Comparison of ENCODE assay signal across 20 cellular contexts in genomic region chr15:73539726-73540125, GRCh38.
"Had no signal": no experiment of that assay in that cellular context is flagged by ENCODE, and none has a peak within 500 bp of the region (broad histone marks: within the 10 kb centered on the region; RNA-seq: fewer than 3 reads in every experiment).

No MANE protein-coding gene starts in this region.

- H3K27me3 ChIP-seq: ascending aorta, heart left ventricle, transverse colon had no signal

- H3K36me3 Mint-ChIP-seq: immature natural killer cell had no signal

- H3K9me3 Mint-ChIP-seq: activated naive CD4-positive, alpha-beta T cell treated with anti-CD3 and anti-CD28 coated beads for 36 hours; activated T-helper 2 cell treated with anti-CD3 and anti-CD28 coated beads, Interferon-gamma antibody, Interleukin-2, Interleukin-4, amounts not matched to agents 10 μg/mL and 5 μg/mL and 100 μg/mL, durations not matched to agents 14 hours and 24 hours and 36 hours; effector memory CD8-positive, alpha-beta T cell; immature natural killer cell; neural crest cell had no signal

- ATAC-seq: effector memory CD8-positive, alpha-beta T cell; heart left ventricle; psoas muscle; sciatic nerve; stimulated activated naive CD8-positive, alpha-beta T cell treated with anti-CD3 and anti-CD28 coated beads, Interleukin-15, Interleukin-2, amounts not matched to agents 100 U/mL and 50 U/mL, for 24 hours had no signal

- H3K36me3 ChIP-seq: ascending aorta, heart left ventricle, transverse colon had no signal

- H3K4me3 ChIP-seq: ascending aorta, heart left ventricle, lung, psoas muscle, transverse colon had no signal

- H3K27ac Mint-ChIP-seq: activated naive CD4-positive, alpha-beta T cell treated with anti-CD3 and anti-CD28 coated beads for 36 hours; activated T-helper 2 cell treated with anti-CD3 and anti-CD28 coated beads, Interferon-gamma antibody, Interleukin-2, Interleukin-4, amounts not matched to agents 10 μg/mL and 5 μg/mL and 100 μg/mL, durations not matched to agents 14 hours and 24 hours and 36 hours; effector memory CD8-positive, alpha-beta T cell; immature natural killer cell had no signal

- H3K27me3 Mint-ChIP-seq: effector memory CD8-positive, alpha-beta T cell had no signal

- H3K4me1 ChIP-seq: ascending aorta, heart left ventricle, psoas muscle had no signal

- H3K9me3 ChIP-seq: ascending aorta, heart left ventricle, psoas muscle, transverse colon had no signal

- DNase-seq: activated CD4-positive, alpha-beta T cell treated with anti-CD3 and anti-CD28 coated beads for 1 hour; activated CD4-positive, alpha-beta T cell treated with anti-CD3 and anti-CD28 coated beads, Interleukin-2, amount 50 U/mL, for 48 hours; activated naive CD4-positive, alpha-beta T cell treated with anti-CD3 and anti-CD28 coated beads for 36 hours; activated T-cell treated with anti-CD3 and anti-CD28 coated beads, Interleukin-2, amount 50 U/mL, for 1 hour; dermis blood vessel endothelial cell; effector memory CD8-positive, alpha-beta T cell; immature natural killer cell; psoas muscle; stimulated activated naive CD8-positive, alpha-beta T cell treated with anti-CD3 and anti-CD28 coated beads, Interleukin-15, Interleukin-2, amounts not matched to agents 100 U/mL and 50 U/mL, for 24 hours; T1000 had no signal

- H3K4me1 Mint-ChIP-seq: immature natural killer cell, neural crest cell had no signal

- FAIRE-seq: bronchial epithelial cell, frontal cortex had no signal

- H3K4me3 Mint-ChIP-seq: activated naive CD4-positive, alpha-beta T cell treated with anti-CD3 and anti-CD28 coated beads for 36 hours; effector memory CD8-positive, alpha-beta T cell; immature natural killer cell; neural crest cell had no signal

- H3K27ac ChIP-seq: ascending aorta, epithelial cell of prostate, heart left ventricle, psoas muscle, transverse colon had no signal
